1 cellular context compared by ENCODE assay signal in genomic region chr4:5636766-5637670, GRCh38.
TF ChIP-seq lines count a peak whose summit lies in the region.

No MANE protein-coding gene starts in this region.

TF ChIP-seq in GM23338, 12 proteins besides CTCF, POLR2A, EP300 and RAD21 (continued from another document):
- TF ChIP-seq ZNF462 (CRISPR knock-in tag; IDR thresholded peaks at IDR 0.05) (no peak), EZH2phosphoT487 (IDR thresholded peaks at IDR 0.05; ENCODE audit: unreplicated experiment) (no peak), EZH2 (IDR thresholded peaks at IDR 0.05; ENCODE audit: low read depth, unreplicated experiment) (no peak), REST (IDR thresholded peaks at IDR 0.05; ENCODE audit: unreplicated experiment) (no peak), ZNF114 (CRISPR knock-in tag; IDR thresholded peaks at IDR 0.05) (no peak), CREB1 (CRISPR knock-in tag; IDR thresholded peaks at IDR 0.05; ENCODE audit: low read depth) (no peak), ZNF331 (CRISPR knock-in tag; IDR thresholded peaks at IDR 0.05; ENCODE audit: low read depth) (no peak), STAT1 (IDR thresholded peaks at IDR 0.05; ENCODE audit: unreplicated experiment) (no peak), NANOG (IDR thresholded peaks at IDR 0.05; ENCODE audit: borderline replicate concordance) (no peak), JUNB (IDR thresholded peaks at IDR 0.05; ENCODE audit: unreplicated experiment) (no peak), POLR2AphosphoS5 (IDR thresholded peaks at IDR 0.05; ENCODE audit: low read depth) (no peak)
